In the genomic region with DNA sequence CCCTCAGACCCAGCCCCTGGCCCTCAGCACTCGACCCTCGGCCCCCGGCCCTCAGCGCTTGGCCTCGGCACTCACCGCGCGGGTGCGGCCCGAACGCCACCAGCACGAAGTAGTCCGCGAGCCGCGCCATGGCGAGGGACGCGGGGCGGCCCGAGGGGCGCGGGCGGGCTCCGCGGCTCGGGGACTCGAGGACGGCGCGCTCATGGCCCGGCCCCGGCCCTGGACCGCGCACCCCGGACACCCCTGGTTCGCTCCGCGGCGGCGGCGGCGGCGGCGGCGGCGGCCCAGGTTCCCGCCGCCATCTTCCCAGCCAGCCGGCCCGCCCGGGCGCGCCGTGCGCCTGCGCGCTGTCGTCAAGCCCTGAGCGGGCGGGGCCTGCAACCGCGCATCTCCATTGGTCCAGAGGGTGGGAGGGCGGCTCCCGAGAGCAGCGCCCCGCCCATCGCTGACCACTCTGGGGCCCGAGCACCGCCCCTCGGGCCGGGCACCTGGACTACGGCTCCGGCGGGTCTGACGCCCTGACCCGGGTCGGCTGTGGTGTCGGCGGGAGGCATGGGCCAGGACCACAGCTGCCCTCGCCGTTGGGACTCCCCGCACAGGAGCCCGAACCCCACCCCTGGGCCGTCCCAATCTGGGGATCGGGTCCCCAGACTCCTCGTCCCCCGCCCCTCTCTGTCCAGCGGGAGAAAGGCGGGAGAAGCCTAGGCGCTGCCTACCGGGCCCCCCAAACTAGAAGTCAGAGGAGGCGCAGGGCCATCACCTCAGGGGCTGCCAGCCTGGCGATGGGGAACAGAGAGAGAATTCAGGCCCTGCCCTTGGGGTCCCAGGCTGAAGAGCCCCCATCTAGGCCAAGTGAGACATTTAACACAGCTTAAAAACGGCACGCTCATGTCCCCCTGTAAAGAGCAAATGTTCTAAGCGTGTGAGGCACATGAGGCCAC, we compare ENCODE assay signal across 8 cellular contexts. TPM values are rescaled to one million over a fixed set of nuclear protein-coding genes. Genes with fewer than 3 reads are reported as not detected.
A peak's percentile ranks its signal among the peaks of the same experiment; 100 is the strongest.
DNase-seq lines count a peak whose midpoint lies in the region; ATAC-seq lines count a peak whose summit lies in the region.

A gene with protein sequence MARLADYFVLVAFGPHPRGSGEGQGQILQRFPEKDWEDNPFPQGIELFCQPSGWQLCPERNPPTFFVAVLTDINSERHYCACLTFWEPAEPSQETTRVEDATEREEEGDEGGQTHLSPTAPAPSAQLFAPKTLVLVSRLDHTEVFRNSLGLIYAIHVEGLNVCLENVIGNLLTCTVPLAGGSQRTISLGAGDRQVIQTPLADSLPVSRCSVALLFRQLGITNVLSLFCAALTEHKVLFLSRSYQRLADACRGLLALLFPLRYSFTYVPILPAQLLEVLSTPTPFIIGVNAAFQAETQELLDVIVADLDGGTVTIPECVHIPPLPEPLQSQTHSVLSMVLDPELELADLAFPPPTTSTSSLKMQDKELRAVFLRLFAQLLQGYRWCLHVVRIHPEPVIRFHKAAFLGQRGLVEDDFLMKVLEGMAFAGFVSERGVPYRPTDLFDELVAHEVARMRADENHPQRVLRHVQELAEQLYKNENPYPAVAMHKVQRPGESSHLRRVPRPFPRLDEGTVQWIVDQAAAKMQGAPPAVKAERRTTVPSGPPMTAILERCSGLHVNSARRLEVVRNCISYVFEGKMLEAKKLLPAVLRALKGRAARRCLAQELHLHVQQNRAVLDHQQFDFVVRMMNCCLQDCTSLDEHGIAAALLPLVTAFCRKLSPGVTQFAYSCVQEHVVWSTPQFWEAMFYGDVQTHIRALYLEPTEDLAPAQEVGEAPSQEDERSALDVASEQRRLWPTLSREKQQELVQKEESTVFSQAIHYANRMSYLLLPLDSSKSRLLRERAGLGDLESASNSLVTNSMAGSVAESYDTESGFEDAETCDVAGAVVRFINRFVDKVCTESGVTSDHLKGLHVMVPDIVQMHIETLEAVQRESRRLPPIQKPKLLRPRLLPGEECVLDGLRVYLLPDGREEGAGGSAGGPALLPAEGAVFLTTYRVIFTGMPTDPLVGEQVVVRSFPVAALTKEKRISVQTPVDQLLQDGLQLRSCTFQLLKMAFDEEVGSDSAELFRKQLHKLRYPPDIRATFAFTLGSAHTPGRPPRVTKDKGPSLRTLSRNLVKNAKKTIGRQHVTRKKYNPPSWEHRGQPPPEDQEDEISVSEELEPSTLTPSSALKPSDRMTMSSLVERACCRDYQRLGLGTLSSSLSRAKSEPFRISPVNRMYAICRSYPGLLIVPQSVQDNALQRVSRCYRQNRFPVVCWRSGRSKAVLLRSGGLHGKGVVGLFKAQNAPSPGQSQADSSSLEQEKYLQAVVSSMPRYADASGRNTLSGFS (N-terminal part only) (minus strand): TSS at position 325 of the 941 bp plus-strand sequence. CDS start 195 bp downstream, at position 130.

- DNase-seq in AG08395 (ENCODE audit: low spot score) (peak; percentile 100), NCI-H526 (lab: John Stamatoyannopoulos, UW) (peak; percentile 31 to 89), cortex of kidney (lab: John Stamatoyannopoulos, UW) (peak; percentile 46), left colon (peak; percentile 91 to 94)
- peak; percentile 83 for DNase-seq in activated CD4-positive, alpha-beta T cell treated with anti-CD3 and anti-CD28 coated beads, Interleukin-2, amount 50 U/mL, for 1 hour
- DNase-seq in stimulated activated CD4-positive, alpha-beta T cell treated with anti-CD3 and anti-CD28 coated beads, Interleukin-1b, Interleukin-23, amount 100 ng/mL, for 24 hours (ENCODE audit: low read depth in 4 of 4, low spot score in 1 of 4): peak; percentile 64 to 85 (median 74)

- peak; percentile 74 for ATAC-seq in GM18909 (IDR thresholded peaks at IDR 0.05; ENCODE audit: poor library complexity, unreplicated experiment)
- ATAC-seq in HG03280 (IDR thresholded peaks at IDR 0.05; ENCODE audit: unreplicated experiment): peak; percentile 76
- ATAC-seq in left colon: peak; percentile 79

- intact Hi-C loops in left colon (cut with DNase I, micrococcal nuclease): no loop called here

RNA-seq across cellular contexts. Expression of the gene that starts here (rescaled TPM):
- 10 to 100 TPM; 69.2 to 80.1 TPM for total RNA-seq in left colon

Comparison
In these comparisons a context has a peak if more than half of its experiments do, and no peak if none do; other contexts are left out.
1. Peak in every context shown above with its lines: DNase-seq and ATAC-seq.
2. DNase-seq: peak in every context shown above with its lines; median percentile 100 in AG08395; 92 in left colon; 83 in activated CD4-positive, alpha-beta T cell treated with anti-CD3 and anti-CD28 coated beads, Interleukin-2, amount 50 U/mL, for 1 hour; 74 in stimulated activated CD4-positive, alpha-beta T cell treated with anti-CD3 and anti-CD28 coated beads, Interleukin-1b, Interleukin-23, amount 100 ng/mL, for 24 hours; 60 in NCI-H526; 46 in cortex of kidney.